In genomic region chr12:89016970-89017778, GRCh38 we compare ENCODE assay signal across 1 cellular context.
TF ChIP-seq lines count a peak whose summit lies in the region.

No MANE protein-coding gene starts in this region.

TF ChIP-seq in HEK293, 187 proteins besides CTCF, POLR2A, EP300 and RAD21 (continued from another document):
- TF ChIP-seq PRDM10 (tag by site-specific recombination; IDR thresholded peaks at IDR 0.05), result peak; percentile 91
- no peak for TF ChIP-seq ZNF561 (tag by site-specific recombination; IDR thresholded peaks at IDR 0.05; ENCODE audit: borderline replicate concordance)
- no peak for TF ChIP-seq WT1 (tag by site-specific recombination; IDR thresholded peaks at IDR 0.05)
- TF ChIP-seq EGR2 (tag by site-specific recombination; IDR thresholded peaks at IDR 0.05; ENCODE audit: low read depth), result peak; percentile 64
